ENCODE assay signal across 9 cellular contexts in genomic region chr13:99085139-99085845, GRCh38.
A peak's percentile ranks its signal among the peaks of the same experiment; 100 is the strongest.
DNase-seq lines count a peak whose midpoint lies in the region; ATAC-seq and TF ChIP-seq lines count a peak whose summit lies in the region.
"Had no signal": no experiment of that assay in that cellular context is flagged by ENCODE, and none has a peak within 500 bp of the region (broad histone marks: within the 10 kb centered on the region; RNA-seq: fewer than 3 reads in every experiment).

No MANE protein-coding gene starts in this region.

- H2AFZ ChIP-seq in GM23248: peak overlapping the region; percentile 73
- H2AFZ ChIP-seq in parathyroid adenoma: no peak overlapping the region

- H3K27me3 ChIP-seq in GM23248 (replicated peaks; ENCODE audit: insufficient read depth) (no peaks in the 10 kb centered on the region), esophagus (ENCODE audit: control insufficient read depth in 1 of 2, insufficient read depth in 2 of 2, low read length in 2 of 2) (no peaks in the 10 kb centered on the region), parathyroid adenoma (ENCODE audit: control insufficient read depth, insufficient read depth, low read length) (no peaks in the 10 kb centered on the region)

- H4K20me1 ChIP-seq in GM23248 (ENCODE audit: insufficient read depth): no peaks in the 10 kb centered on the region

- in situ Hi-C loops in GM23248 (cut with MboI): no loop called here

- peak overlapping the region; percentile 72 for H3K27ac Mint-ChIP-seq in activated CD4-positive, alpha-beta memory T cell treated with anti-CD3 and anti-CD28 coated beads, Interleukin-2, amount 10 ng/mL, durations not matched to agents 7 days and 5 days

- no peaks in the 10 kb centered on the region for H3K9me2 ChIP-seq in GM23248 (ENCODE audit: insufficient read depth)

- ATAC-seq in GM18505 (IDR thresholded peaks at IDR 0.05; ENCODE audit: unreplicated experiment): no peak
- no peak for ATAC-seq in HG02571 (IDR thresholded peaks at IDR 0.05; ENCODE audit: unreplicated experiment)
- no peak for ATAC-seq in HG03108 (IDR thresholded peaks at IDR 0.05; ENCODE audit: unreplicated experiment)

- peak overlapping the region; percentile 67 for H3K4me2 ChIP-seq in GM23248 (ENCODE audit: unreplicated experiment)
- peak overlapping the region; percentile 72 for H3K4me2 ChIP-seq in parathyroid adenoma (ENCODE audit: low read length)

- CTCF ChIA-PET in activated CD4-positive, alpha-beta memory T cell treated with anti-CD3 and anti-CD28 coated beads, Interleukin-2, amount 10 ng/mL, durations not matched to agents 7 days and 5 days (lab: Charles Lee): interaction anchor here (1.3 kb wide), 1 partner anchor 216 kb away, joined by 6 read pairs; no protein-coding TSS in a partner anchor

- DNase-seq in GM23248: peak; percentile 36
- no peak for DNase-seq in activated CD4-positive, alpha-beta memory T cell treated with anti-CD3 and anti-CD28 coated beads, Interleukin-2, amount 10 ng/mL, durations not matched to agents 7 days and 5 days
- DNase-seq in MV-4-11 (lab: John Stamatoyannopoulos, UW): no peak

- no peak for TF ChIP-seq CTCF in parathyroid adenoma (IDR thresholded peaks at IDR 0.05)

- H3K27ac ChIP-seq in GM23248 (no peak overlapping the region), esophagus (ENCODE audit: low read depth in 2 of 2, low read length in 1 of 2) (peak overlapping the region; percentile 92 to 99), parathyroid adenoma (no peak overlapping the region)
- H3K27ac ChIP-seq: HL-60 had no signal

- 12 to 13% methylated on average over 28 to 29 of the region's 29 CpGs for WGBS in GM23248 (ENCODE audit: low coverage in 1 of 2, low lambda C conversion rate in 2 of 2, missing lambda C conversion rate in 2 of 2), 2 experiments
- 17 to 25% methylated on average over 29 of the region's 29 CpGs for WGBS in esophagus, 2 donors

- H3K9ac ChIP-seq in GM23248 (peak overlapping the region; percentile 75; the same call in 1 of the 2 replicates), parathyroid adenoma (no peak overlapping the region)

- H3K9me3 ChIP-seq in GM23248 (ENCODE audit: low read depth) (no peaks in the 10 kb centered on the region), esophagus (ENCODE audit: control insufficient read depth in 2 of 2, insufficient read depth in 1 of 2, low read depth in 1 of 2, low read length in 1 of 2) (no peaks in the 10 kb centered on the region), parathyroid adenoma (ENCODE audit: control insufficient read depth, low read length) (no peaks in the 10 kb centered on the region)

- peaks cover 38% of the 10 kb centered on the region for H3K4me1 Mint-ChIP-seq in activated CD4-positive, alpha-beta memory T cell treated with anti-CD3 and anti-CD28 coated beads, Interleukin-2, amount 10 ng/mL, durations not matched to agents 7 days and 5 days

- POLR2A ChIA-PET in activated CD4-positive, alpha-beta memory T cell treated with anti-CD3 and anti-CD28 coated beads, Interleukin-2, amount 10 ng/mL, durations not matched to agents 7 days and 5 days (lab: Charles Lee): interaction anchor here (1.1 to 4.7 kb wide), 7 partner anchors 10 to 56 kb away, joined by 4 to 61 read pairs (median 11); no protein-coding TSS in a partner anchor

- TF ChIP-seq POLR2A in GM18505 (IDR thresholded peaks at IDR 0.05; ENCODE audit: borderline replicate concordance, extremely low read depth, insufficient read depth, insufficient read length): no peak

- no peaks in the 10 kb centered on the region for H3K4me1 ChIP-seq in GM23248 (ENCODE audit: insufficient read depth)
- peaks cover 2 to 12% of the 10 kb centered on the region in 2 donors for H3K4me1 ChIP-seq in esophagus (ENCODE audit: control insufficient read depth in 2 of 2, insufficient read depth in 2 of 2, low read length in 1 of 2)
- H3K4me1 ChIP-seq in parathyroid adenoma: no peaks in the 10 kb centered on the region

- H3K27me3 Mint-ChIP-seq in activated CD4-positive, alpha-beta memory T cell treated with anti-CD3 and anti-CD28 coated beads, Interleukin-2, amount 10 ng/mL, durations not matched to agents 7 days and 5 days: no peaks in the 10 kb centered on the region

- H3K36me3 ChIP-seq in GM23248 (ENCODE audit: low read depth) (no peaks in the 10 kb centered on the region), esophagus (ENCODE audit: control insufficient read depth in 2 of 2, insufficient read depth in 2 of 2, low read length in 1 of 2) (peaks cover 0 to 2% of the 10 kb centered on the region in 2 donors), parathyroid adenoma (ENCODE audit: control insufficient read depth, insufficient read depth, low read length) (no peaks in the 10 kb centered on the region)

- no peaks in the 10 kb centered on the region for H3K9me3 Mint-ChIP-seq in activated CD4-positive, alpha-beta memory T cell treated with anti-CD3 and anti-CD28 coated beads, Interleukin-2, amount 10 ng/mL, durations not matched to agents 7 days and 5 days

- peaks cover 11% of the 10 kb centered on the region for H3K36me3 Mint-ChIP-seq in activated CD4-positive, alpha-beta memory T cell treated with anti-CD3 and anti-CD28 coated beads, Interleukin-2, amount 10 ng/mL, durations not matched to agents 7 days and 5 days (ENCODE audit: low read depth)

- peak overlapping the region; percentile 77 for H3K4me3 ChIP-seq in GM23248
- H3K4me3 ChIP-seq in esophagus (ENCODE audit: low read depth in 1 of 2, low read length in 2 of 2): peak overlapping the region; percentile 91 to 97
- no peak overlapping the region for H3K4me3 ChIP-seq in parathyroid adenoma (ENCODE audit: low read depth, low read length)

- H3F3A ChIP-seq in GM23248 (ENCODE audit: insufficient read depth): no peaks in the 10 kb centered on the region

- peak overlapping the region; percentile 76 for H3K4me3 Mint-ChIP-seq in activated CD4-positive, alpha-beta memory T cell treated with anti-CD3 and anti-CD28 coated beads, Interleukin-2, amount 10 ng/mL, durations not matched to agents 7 days and 5 days

- no peaks in the 10 kb centered on the region for H3K79me2 ChIP-seq in GM23248 (ENCODE audit: insufficient read depth)
- no peaks in the 10 kb centered on the region for H3K79me2 ChIP-seq in parathyroid adenoma

Comparison
In these comparisons a context has a peak if more than half of its experiments do, and no peak if none do; other contexts are left out.
1. H3K27ac ChIP-seq: peak in esophagus (2 of 2); none in GM23248 (single experiment) and parathyroid adenoma (single experiment).